23 cellular contexts compared by ENCODE assay signal in the genomic region with DNA sequence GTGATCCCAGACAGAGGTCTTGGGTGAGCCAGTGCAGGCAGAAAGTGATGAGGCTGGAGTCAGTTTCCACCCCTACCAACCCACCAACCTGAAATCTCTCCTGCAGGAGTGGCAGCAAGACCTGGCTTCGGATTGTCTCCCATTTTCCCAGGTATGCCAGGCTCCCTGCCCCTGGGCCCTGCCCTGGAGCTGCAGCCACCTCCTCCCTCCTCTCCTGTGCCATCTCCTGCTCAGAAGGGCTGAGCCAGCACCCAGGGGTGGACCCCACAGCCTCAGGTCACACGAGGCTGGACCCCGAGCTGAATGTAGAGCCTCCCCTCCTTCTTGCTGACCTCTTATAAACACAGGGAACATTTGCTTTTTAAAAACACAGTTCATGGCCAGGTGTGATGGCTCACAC. TPM values are rescaled to one million over a fixed set of nuclear protein-coding genes. Genes with fewer than 3 reads are reported as not detected.
DNase-seq lines count a peak whose midpoint lies in the region; FAIRE-seq and TF ChIP-seq lines count a peak whose summit lies in the region.
"Had no signal": no experiment of that assay in that cellular context is flagged by ENCODE, and none has a peak within 500 bp of the region (broad histone marks: within the 10 kb centered on the region; RNA-seq: fewer than 3 reads in every experiment).

No MANE protein-coding gene starts in this region.

- H3K9me3 ChIP-seq in kidney (ENCODE audit: control insufficient read depth in 1 of 2, low read length in 2 of 2) (no peaks in the 10 kb centered on the region), trophoblast cell (ENCODE audit: insufficient read depth, low read depth, low read length) (peaks cover 12% of the 10 kb centered on the region), tibial artery (no peaks in the 10 kb centered on the region)
- H3K9me3 ChIP-seq: BE2C had no signal

- DNase-seq in RWPE1 (ENCODE audit: low spot score) (no peak), kidney (peak; percentile 46), trophoblast cell (no peak), tibial artery (no peak), putamen (ENCODE audit: low spot score) (no peak), NCI-H1092 (lab: John Stamatoyannopoulos, UW) (no peak), NCI-H1417 (lab: John Stamatoyannopoulos, UW) (no peak), NCI-H1436 treated with DMSO at 0.1 percent for 48 hours (lab: John Stamatoyannopoulos, UW) (no peak)
- DNase-seq: ACHN; BE2C; C1 segment of cervical spinal cord; CD4-positive, CD25-positive, alpha-beta regulatory T cell; CD8-positive, alpha-beta memory T cell; COR-L47; DMS 273 treated with DMSO at 0.1 percent for 48 hours; IMR-90 had no signal

- H2BK120ac ChIP-seq in trophoblast cell (ENCODE audit: insufficient read depth, low read length, poor library complexity), result no peak overlapping the region

- CTCF ChIA-PET in RWPE1 (lab: Yijun Ruan, JAX), result interaction anchor here (0.9 to 1.1 kb wide), 3 partner anchors 8 to 320 kb away, joined by 3 to 6 read pairs (median 4); no protein-coding TSS in a partner anchor

- no CpG with 5 or more reads among the region's 3 CpGs for WGBS in trophoblast cell (ENCODE audit: extremely low coverage, insufficient coverage, insufficient read length)

- H3K14ac ChIP-seq in trophoblast cell (ENCODE audit: low read length), result no peak overlapping the region

- POLR2A ChIA-PET in RWPE1 (lab: Yijun Ruan, JAX; ENCODE audit: low non-redundant PET), result no interaction called here

- H3K9ac ChIP-seq in kidney (ENCODE audit: low read length in 2 of 2) (no peak overlapping the region), trophoblast cell (ENCODE audit: low read length) (no peak overlapping the region)

- H3K4ac ChIP-seq in trophoblast cell (ENCODE audit: low read depth, low read length), result no peak overlapping the region

- no peak overlapping the region for H2AK5ac ChIP-seq in trophoblast cell (ENCODE audit: low read length)

- H2AFZ ChIP-seq in trophoblast cell (ENCODE audit: insufficient read depth, low read length, poor library complexity), result no peak overlapping the region
- H2AFZ ChIP-seq: GM23338 had no signal

- H3K23ac ChIP-seq in trophoblast cell (ENCODE audit: low read length), result no peak overlapping the region

- no peak overlapping the region for H4K12ac ChIP-seq in trophoblast cell (ENCODE audit: low read depth, low read length)

- H3K27ac ChIP-seq in RWPE1 (peak overlapping the region; percentile 50), kidney (ENCODE audit: low read depth in 2 of 2, low read length in 2 of 2) (no peak overlapping the region), trophoblast cell (ENCODE audit: low read depth, low read length) (no peak overlapping the region), tibial artery (peak overlapping the region; percentile 53 to 64)

- intact Hi-C loops in kidney (cut with DNase I), result no loop called here
- intact Hi-C loops in tibial artery (cut with DNase I; ENCODE audit: low total_unique reads), result no loop called here

- TF ChIP-seq CTCF in RWPE1 (conservative IDR thresholded peaks at IDR 0.05; ENCODE audit: low read depth) (no peak), kidney (IDR thresholded peaks at IDR 0.05; ENCODE audit: borderline replicate concordance, extremely low read depth, insufficient read depth) (no peak), tibial artery (IDR thresholded peaks at IDR 0.05) (no peak)

- no peak for FAIRE-seq in kidney (lab: Jason Lieb, UNC)
- FAIRE-seq: A204.1, G401.6, GM12892, GM18507, H54, HTR-8/SVneo had no signal

- peaks cover 0 to 6% of the 10 kb centered on the region in 2 donors for H3K4me1 ChIP-seq in kidney (ENCODE audit: control insufficient read depth in 1 of 2, insufficient read depth in 1 of 2, low read depth in 1 of 2, low read length in 2 of 2)
- H3K4me1 ChIP-seq in trophoblast cell (ENCODE audit: control insufficient read depth in 1 of 2, insufficient read depth in 2 of 2, low read length in 2 of 2), result no peaks in the 10 kb centered on the region
- H3K4me1 ChIP-seq in tibial artery, result peaks cover 0 to 14% (median 11%) of the 10 kb centered on the region in 4 donors
- H3K4me1 ChIP-seq: BE2C had no signal

- H4K91ac ChIP-seq in trophoblast cell (ENCODE audit: low read depth, low read length), result peak overlapping the region; percentile 17

- H3K18ac ChIP-seq in trophoblast cell (ENCODE audit: low read length), result no peak overlapping the region

- H4K8ac ChIP-seq in trophoblast cell (ENCODE audit: low read depth, low read length), result no peak overlapping the region

- H3K4me3 ChIP-seq in kidney (ENCODE audit: low read length in 2 of 2) (no peak overlapping the region), trophoblast cell (ENCODE audit: low read depth, low read length) (no peak overlapping the region), tibial artery (no peak overlapping the region)
- H3K4me3 ChIP-seq: GM23338 had no signal

- no peaks in the 10 kb centered on the region for H3K79me1 ChIP-seq in trophoblast cell (ENCODE audit: low read length)

- no peak overlapping the region for H2BK5ac ChIP-seq in trophoblast cell (ENCODE audit: low read depth, low read length, poor library complexity)

- H3K36me3 ChIP-seq in kidney (ENCODE audit: control insufficient read depth in 1 of 2, insufficient read depth in 2 of 2, low read length in 2 of 2), result no peaks in the 10 kb centered on the region
- H3K36me3 ChIP-seq in trophoblast cell (ENCODE audit: control insufficient read depth in 1 of 2, insufficient read depth in 2 of 2, low read length in 2 of 2), result no peaks in the 10 kb centered on the region
- peaks cover 39 to 66% (median 55%) of the 10 kb centered on the region in 3 donors for H3K36me3 ChIP-seq in tibial artery
- H3K36me3 ChIP-seq: BE2C had no signal

- H3K79me2 ChIP-seq in trophoblast cell (ENCODE audit: control insufficient read depth, insufficient read depth, low read length, poor library complexity), result no peaks in the 10 kb centered on the region

- no peaks in the 10 kb centered on the region for H3K27me3 ChIP-seq in trophoblast cell (ENCODE audit: insufficient read depth, low read length)
- no peaks in the 10 kb centered on the region for H3K27me3 ChIP-seq in tibial artery
- H3K27me3 ChIP-seq: BE2C had no signal

- no peak overlapping the region for H3K4me2 ChIP-seq in trophoblast cell (ENCODE audit: low read length)
- H3K4me2 ChIP-seq: GM23338 had no signal

- no peak overlapping the region for H2BK12ac ChIP-seq in trophoblast cell (ENCODE audit: low read length)

RNA-seq across cellular contexts. Expression of a gene that starts 17.0 kb away (rescaled TPM):
- total RNA-seq in kidney, result 23.8 TPM
- polyA plus RNA-seq in kidney (ENCODE audit: insufficient read depth, low read depth, low replicate concordance), result 9.1 TPM
- 23.7 and 23.9 TPM in 2 replicates for polyA plus RNA-seq in trophoblast cell (2013)

RNA-seq across cellular contexts. Expression of a gene that starts 38.7 kb away (rescaled TPM):
- 44.8 TPM for total RNA-seq in kidney
- 14.9 TPM for polyA plus RNA-seq in kidney (ENCODE audit: insufficient read depth, low read depth, low replicate concordance)
- polyA plus RNA-seq in trophoblast cell (2013), result 3.1 and 3.2 TPM in 2 replicates
- total RNA-seq: CD8-positive, alpha-beta memory T cell had no signal
- polyA plus RNA-seq: CD4-positive, CD25-positive, alpha-beta regulatory T cell; CD8-positive, alpha-beta memory T cell had no signal

Comparison
In these comparisons a context has a peak if more than half of its experiments do, and no peak if none do; other contexts are left out.
1. H3K27ac ChIP-seq: peak in RWPE1 (single experiment) and tibial artery (2 of 2); none in kidney (0 of 2) and trophoblast cell (single experiment).